1 cellular context compared by ENCODE assay signal in the genomic region with DNA sequence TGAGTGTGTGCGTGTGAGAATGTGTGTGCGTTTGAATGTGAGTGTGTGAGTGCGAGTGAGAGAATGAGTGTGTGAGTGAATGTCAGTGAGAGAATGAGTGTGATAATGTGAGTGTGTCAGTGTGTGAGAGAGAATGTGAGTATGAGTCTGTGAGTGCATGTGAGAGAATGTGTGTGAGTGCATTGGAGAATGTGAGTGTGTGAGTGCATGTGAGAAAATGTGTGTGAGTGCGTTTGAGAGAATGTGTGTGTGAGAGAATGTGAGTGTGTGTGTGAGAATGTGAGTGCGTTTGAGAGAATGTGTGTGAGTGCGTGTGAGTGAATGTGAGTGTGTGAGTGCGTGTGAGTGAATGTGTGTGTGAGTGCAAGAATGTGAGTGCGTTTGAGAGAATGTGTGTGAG.
TF ChIP-seq lines count a peak whose summit lies in the region.

No MANE protein-coding gene starts in this region.

TF ChIP-seq in IMR-90, 13 proteins besides CTCF, POLR2A, EP300 and RAD21:
- no peak for TF ChIP-seq RFX5 (IDR thresholded peaks at IDR 0.05; ENCODE audit: low read depth, low read length)
- TF ChIP-seq MXI1 (IDR thresholded peaks at IDR 0.05; ENCODE audit: borderline replicate concordance, low read depth, low read length) = no peak
- TF ChIP-seq, protein P1, sequence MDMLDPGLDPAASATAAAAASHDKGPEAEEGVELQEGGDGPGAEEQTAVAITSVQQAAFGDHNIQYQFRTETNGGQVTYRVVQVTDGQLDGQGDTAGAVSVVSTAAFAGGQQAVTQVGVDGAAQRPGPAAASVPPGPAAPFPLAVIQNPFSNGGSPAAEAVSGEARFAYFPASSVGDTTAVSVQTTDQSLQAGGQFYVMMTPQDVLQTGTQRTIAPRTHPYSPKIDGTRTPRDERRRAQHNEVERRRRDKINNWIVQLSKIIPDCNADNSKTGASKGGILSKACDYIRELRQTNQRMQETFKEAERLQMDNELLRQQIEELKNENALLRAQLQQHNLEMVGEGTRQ (IDR thresholded peaks at IDR 0.05; ENCODE audit: low read depth, low read length) = no peak
- TF ChIP-seq SMC3 (IDR thresholded peaks at IDR 0.05; ENCODE audit: low read depth, low read length) = no peak
- TF ChIP-seq CEBPB (IDR thresholded peaks at IDR 0.05; ENCODE audit: low read depth, low read length) = no peak
- no peak for TF ChIP-seq RCOR1 (IDR thresholded peaks at IDR 0.05; ENCODE audit: insufficient replicate concordance, low read length)
- TF ChIP-seq BHLHE40 (IDR thresholded peaks at IDR 0.05; ENCODE audit: low read depth, low read length) = no peak
- TF ChIP-seq CHD1 (IDR thresholded peaks at IDR 0.05; ENCODE audit: low read depth, low read length) = no peak
- TF ChIP-seq, protein P2, sequence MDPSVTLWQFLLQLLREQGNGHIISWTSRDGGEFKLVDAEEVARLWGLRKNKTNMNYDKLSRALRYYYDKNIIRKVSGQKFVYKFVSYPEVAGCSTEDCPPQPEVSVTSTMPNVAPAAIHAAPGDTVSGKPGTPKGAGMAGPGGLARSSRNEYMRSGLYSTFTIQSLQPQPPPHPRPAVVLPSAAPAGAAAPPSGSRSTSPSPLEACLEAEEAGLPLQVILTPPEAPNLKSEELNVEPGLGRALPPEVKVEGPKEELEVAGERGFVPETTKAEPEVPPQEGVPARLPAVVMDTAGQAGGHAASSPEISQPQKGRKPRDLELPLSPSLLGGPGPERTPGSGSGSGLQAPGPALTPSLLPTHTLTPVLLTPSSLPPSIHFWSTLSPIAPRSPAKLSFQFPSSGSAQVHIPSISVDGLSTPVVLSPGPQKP (IDR thresholded peaks at IDR 0.05; ENCODE audit: borderline replicate concordance, low read depth, low read length) = no peak
- no peak for TF ChIP-seq MAFK (IDR thresholded peaks at IDR 0.05; ENCODE audit: low read depth, low read length)
- no peak for TF ChIP-seq MAZ (IDR thresholded peaks at IDR 0.05; ENCODE audit: borderline replicate concordance, low read depth, low read length)
- TF ChIP-seq NFE2L2 (IDR thresholded peaks at IDR 0.05; ENCODE audit: low read depth, low read length) = no peak
- no peak for TF ChIP-seq FOS (IDR thresholded peaks at IDR 0.05; ENCODE audit: low read depth, low read length)
TF ChIP-seq in IMR-90: peak in this region for 0.
